ENCODE assay signal across 10 cellular contexts in genomic region chr4:155952546-155952945, GRCh38. TPM values are rescaled to one million over a fixed set of nuclear protein-coding genes. Genes with fewer than 3 reads are reported as not detected.
A peak's percentile ranks its signal among the peaks of the same experiment; 100 is the strongest.
DNase-seq lines count a peak whose midpoint lies in the region; ATAC-seq, FAIRE-seq and TF ChIP-seq lines count a peak whose summit lies in the region.
"Had no signal": no experiment of that assay in that cellular context is flagged by ENCODE, and none has a peak within 500 bp of the region (broad histone marks: within the 10 kb centered on the region; RNA-seq: fewer than 3 reads in every experiment).

No MANE protein-coding gene starts in this region.

- peak overlapping the region; percentile 52; the same call in 1 of the 2 replicates for H3K9ac ChIP-seq in IMR-90 (ENCODE audit: low read depth, low read length)

- H3K4me3 Mint-ChIP-seq in naive thymus-derived CD8-positive, alpha-beta T cell = peak overlapping the region; percentile 41 to 99 (median 58)

- FAIRE-seq in H54 (lab: Jason Lieb, UNC) = no peak

- H3K4me1 ChIP-seq in IMR-90 (ENCODE audit: control insufficient read depth, insufficient read depth, low read length) = peaks cover 9% of the 10 kb centered on the region

- peak overlapping the region; percentile 64; the same call in 1 of the 2 replicates for H2BK120ac ChIP-seq in IMR-90 (ENCODE audit: low read depth, low read length)

- H3K9me3 Mint-ChIP-seq in naive thymus-derived CD8-positive, alpha-beta T cell = no peaks in the 10 kb centered on the region

- peak overlapping the region; percentile 77 for H2AFZ ChIP-seq in IMR-90 (replicated peaks; ENCODE audit: low read length, poor library complexity)

- peak overlapping the region; percentile 79 for H3K27ac ChIP-seq in IMR-90 (ENCODE audit: insufficient read depth, low read length)
- peak overlapping the region; percentile 70 to 99 for H3K27ac ChIP-seq in coronary artery
- no peak overlapping the region for H3K27ac ChIP-seq in WERI-Rb-1

- H4K8ac ChIP-seq in IMR-90 (ENCODE audit: low read depth in 2 of 2, low read length in 2 of 2) = peak overlapping the region; percentile 42 to 85

- peak overlapping the region; percentile 54; the same call in 1 of the 2 replicates for H2BK20ac ChIP-seq in IMR-90 (ENCODE audit: low read depth, low read length)

- peak overlapping the region; percentile 65; the same call in 1 of the 2 replicates for H3K4ac ChIP-seq in IMR-90 (ENCODE audit: low read depth, low read length)

- H3K4me2 ChIP-seq in IMR-90 (ENCODE audit: low read depth, low read length) = peak overlapping the region; percentile 98

- peak overlapping the region; percentile 84 for H2BK5ac ChIP-seq in IMR-90 (ENCODE audit: low read depth, low read length, poor library complexity, severe bottlenecking)

- H3K4me3 ChIP-seq in IMR-90 (ENCODE audit: insufficient read depth, low read depth, low read length) (peak overlapping the region; percentile 32; the same call in 1 of the 2 replicates), coronary artery (peak overlapping the region; percentile 92), WERI-Rb-1 (ENCODE audit: low read depth, low read length) (no peak overlapping the region)

- dilution Hi-C loops in IMR-90 (cut with HindIII; ENCODE audit: low sequenced_read_pairs, unreplicated experiment) = no loop called here

- POLR2A ChIA-PET in IMR-90 (lab: Charles Lee; ENCODE audit: unreplicated experiment) = no interaction called here
- POLR2A ChIA-PET in naive thymus-derived CD8-positive, alpha-beta T cell (lab: Charles Lee) = interaction anchor here (1.5 to 2.0 kb wide), 3 partner anchors 8 to 1402 kb away, joined by 5 to 8 read pairs (median 7); partner anchors contain the start of genes MAP9 and PLRG1

- 0 out of 2 replicates have a peak overlapping the region, but pooled peaks have one; percentile 72 for H3K14ac ChIP-seq in IMR-90 (replicated peaks; ENCODE audit: low read depth, low read length)

- CTCF ChIA-PET in IMR-90 (lab: Yijun Ruan, JAX) = interaction anchor here (0.9 to 2.6 kb wide), 12 partner anchors 9 to 549 kb away, joined by 3 to 42 read pairs (median 5); no protein-coding TSS in a partner anchor

- H3K18ac ChIP-seq in IMR-90 (ENCODE audit: low read depth, low read length) = peak overlapping the region; percentile 99

- WGBS in IMR-90 (ENCODE audit: extremely low coverage in 2 of 2, insufficient read length in 1 of 2), 2 experiments = no CpG with 5 or more reads among the region's 4 CpGs

- peak overlapping the region; percentile 26; the same call in 1 of the 2 replicates for H4K91ac ChIP-seq in IMR-90 (ENCODE audit: insufficient read depth, low read depth, low read length)

- peak overlapping the region in 6 of 10 donors; percentile 11 to 74 (median 60) for H3K27ac Mint-ChIP-seq in naive thymus-derived CD8-positive, alpha-beta T cell

- peaks cover 7 to 57% (median 37%) of the 10 kb centered on the region in 4 donors for H3K4me1 Mint-ChIP-seq in naive thymus-derived CD8-positive, alpha-beta T cell

- no peak overlapping the region for H2AK5ac ChIP-seq in IMR-90 (ENCODE audit: low read depth, low read length)

- H3K79me1 ChIP-seq in IMR-90 (ENCODE audit: low read depth in 1 of 2, low read length in 2 of 2) = no peaks in the 10 kb centered on the region

- no peak for TF ChIP-seq POLR2A in IMR-90 (IDR thresholded peaks at IDR 0.05; ENCODE audit: low read depth, low read length)
- TF ChIP-seq POLR2A in H54 (IDR thresholded peaks at IDR 0.05; ENCODE audit: low read depth, low read length) = no peak

- H3K27me3 Mint-ChIP-seq in naive thymus-derived CD8-positive, alpha-beta T cell = peaks cover 2 to 4% (median 3%) of the 10 kb centered on the region in 5 donors

- intact Hi-C loops in IMR-90 (cut with micrococcal nuclease) = loop anchor here (10.0 kb wide), 1 partner anchor 1012 kb away; no protein-coding TSS in a partner anchor

- no peaks in the 10 kb centered on the region for H3K9me3 ChIP-seq in IMR-90 (ENCODE audit: control insufficient read depth, insufficient read depth, low read length)
- H3K9me3 ChIP-seq in WERI-Rb-1 (ENCODE audit: severe bottlenecking) = no peaks in the 10 kb centered on the region

- no peak for TF ChIP-seq RAD21 in IMR-90 (IDR thresholded peaks at IDR 0.05; ENCODE audit: low read length)

- H3K36me3 ChIP-seq in IMR-90 (ENCODE audit: control insufficient read depth, insufficient read depth, low read length) (no peaks in the 10 kb centered on the region), WERI-Rb-1 (no peaks in the 10 kb centered on the region; the same call in 1 of the 2 replicates)

- TF ChIP-seq CTCF in IMR-90 (conservative IDR thresholded peaks at IDR 0.05; ENCODE audit: low read depth, low read length) (no peak), coronary artery (IDR thresholded peaks at IDR 0.05) (no peak), WERI-Rb-1 (IDR thresholded peaks at IDR 0.05; ENCODE audit: low read depth, low read length) (no peak)

- H4K5ac ChIP-seq in IMR-90 (ENCODE audit: low read depth, low read length) = peak overlapping the region; percentile 99

- no peaks in the 10 kb centered on the region for H4K20me1 ChIP-seq in IMR-90 (ENCODE audit: insufficient read depth, low read length)

- H2BK15ac ChIP-seq in IMR-90 (ENCODE audit: low read depth, low read length) = peak overlapping the region; percentile 22; the same call in 2 of the 3 replicates

- peak overlapping the region; percentile 36; the same call in 1 of the 2 replicates for H3K23ac ChIP-seq in IMR-90 (ENCODE audit: low read depth, low read length)

- no peaks in the 10 kb centered on the region for H3K27me3 ChIP-seq in IMR-90 (ENCODE audit: control insufficient read depth, insufficient read depth, low read length)
- no peaks in the 10 kb centered on the region for H3K27me3 ChIP-seq in WERI-Rb-1 (ENCODE audit: insufficient read depth, low read depth, severe bottlenecking)

- no peak overlapping the region for H2AK9ac ChIP-seq in IMR-90 (replicated peaks; ENCODE audit: low read depth, low read length, poor library complexity)

- BruUV-seq in IMR-90 (replicated peaks; lab: Mats Ljungman, UMichigan) = no TSS peak

- peaks cover 0 to 3% (median 2%) of the 10 kb centered on the region in 3 donors for H3K36me3 Mint-ChIP-seq in naive thymus-derived CD8-positive, alpha-beta T cell

- H3K9me1 ChIP-seq in IMR-90 (ENCODE audit: insufficient read depth, low read length) = peaks cover 4% of the 10 kb centered on the region

- peak overlapping the region; percentile 80 for H3K56ac ChIP-seq in IMR-90 (ENCODE audit: extremely low read depth, insufficient read depth, low read length)

- ATAC-seq in IMR-90 (ENCODE audit: low read depth) (peak; percentile 21), HG03571 (IDR thresholded peaks at IDR 0.05; ENCODE audit: unreplicated experiment) (no peak)
- ATAC-seq in naive thymus-derived CD8-positive, alpha-beta T cell = no peak

- DNase-seq in A172 (ENCODE audit: low spot score) (peak; percentile 31), IMR-90 (peak; percentile 42), coronary artery (ENCODE audit: low spot score) (no peak), NCI-H2029 (lab: John Stamatoyannopoulos, UW) (no peak), H54 (ENCODE audit: insufficient read length, low spot score) (no peak), WERI-Rb-1 (no peak)
- no peak for DNase-seq in naive thymus-derived CD8-positive, alpha-beta T cell

- in situ Hi-C loops in IMR-90 (cut with MboI; ENCODE audit: low sequenced_read_pairs) = loop anchor here (5.0 to 25.0 kb wide), 5 partner anchors 145 to 1010 kb away; partner anchors contain the start of gene PDGFC

TF ChIP-seq in IMR-90, 13 proteins besides CTCF, POLR2A, EP300 and RAD21:
- TF ChIP-seq CEBPB (IDR thresholded peaks at IDR 0.05; ENCODE audit: low read depth, low read length) (peak; percentile 61), NFE2L2 (IDR thresholded peaks at IDR 0.05; ENCODE audit: low read depth, low read length) (no peak), USF2 (IDR thresholded peaks at IDR 0.05; ENCODE audit: low read depth, low read length) (no peak)

RNA-seq across cellular contexts. Expression of gene CTSO, which starts 1.1 kb away (rescaled TPM):
- 14.1 and 14.6 TPM in 2 replicates for total RNA-seq in A172 (2014; rRNA removed; shearing (Covaris generic))
- 2.9 and 3.6 TPM in 2 replicates for total RNA-seq in IMR-90 (2012; rRNA removed)
- polyA plus RNA-seq in IMR-90 (2012; rRNA removed) = 3.4 and 3.9 TPM in 2 replicates
- 1.7 and 2.1 TPM in 2 replicates for polyA plus RNA-seq in IMR-90 (2012; cell fraction: cytosol; rRNA removed)
- polyA plus RNA-seq in IMR-90 (2012; cell fraction: nucleus; rRNA removed; ENCODE audit: low replicate concordance) = 0.48 and 3.7 TPM in 2 replicates
- 10 to 100 TPM; 15.2 to 16.5 TPM for total RNA-seq in naive thymus-derived CD8-positive, alpha-beta T cell
- 10 to 100 TPM; 36.8 to 39.6 (median 38.4) TPM for polyA plus RNA-seq in naive thymus-derived CD8-positive, alpha-beta T cell

RNA-seq across cellular contexts. Expression of gene TDO2, which starts 49.0 kb away (rescaled TPM):
- total RNA-seq in A172 (2014; rRNA removed; shearing (Covaris generic)) = 235 and 369 TPM in 2 replicates
- 0.18 and 0.28 TPM in 2 replicates for total RNA-seq in IMR-90 (2012; rRNA removed)
- 0.09 and 0.19 TPM in 2 replicates for polyA plus RNA-seq in IMR-90 (2012; rRNA removed)
- 0.02 TPM in 1 of 2 replicates, not detected in the other for polyA plus RNA-seq in IMR-90 (2012; cell fraction: cytosol; rRNA removed)
- polyA plus RNA-seq in IMR-90 (2012; cell fraction: nucleus; rRNA removed; ENCODE audit: low replicate concordance) = 0.03 and 0.46 TPM in 2 replicates
- total RNA-seq in naive thymus-derived CD8-positive, alpha-beta T cell = not detected
- polyA plus RNA-seq in naive thymus-derived CD8-positive, alpha-beta T cell = not detected
- total RNA-seq: activated CD8-positive, alpha-beta memory T cell treated with anti-CD3 and anti-CD28 coated beads for 36 hours; subcutaneous adipose tissue had no signal

Comparison
In these comparisons a context has a peak if more than half of its experiments do, and no peak if none do; other contexts are left out.
1. DNase-seq: peak in A172 (single experiment) and IMR-90 (single experiment); none in coronary artery (single experiment), naive thymus-derived CD8-positive, alpha-beta T cell (0 of 10), NCI-H2029 (single experiment), H54 (single experiment) and WERI-Rb-1 (single experiment).
2. RNA of gene TDO2, which starts 49.0 kb away (total RNA-seq): 235 to 369 TPM in A172; 0.18 to 0.28 TPM in IMR-90 and not detected in naive thymus-derived CD8-positive, alpha-beta T cell; every median in the first group is over 100 times any median in the second.